ENCODE assay signal across 17 cellular contexts in genomic region chr5:86526811-86527348, GRCh38.
A peak's percentile ranks its signal among the peaks of the same experiment; 100 is the strongest.
DNase-seq lines count a peak whose midpoint lies in the region; ATAC-seq, FAIRE-seq and TF ChIP-seq lines count a peak whose summit lies in the region.
"Had no signal": no experiment of that assay in that cellular context is flagged by ENCODE, and none has a peak within 500 bp of the region (broad histone marks: within the 10 kb centered on the region; RNA-seq: fewer than 3 reads in every experiment).

No MANE protein-coding gene starts in this region.

- no peak for TF ChIP-seq RAD21 in GM12878 (IDR thresholded peaks at IDR 0.05; ENCODE audit: insufficient read depth, low read depth, low read length)

- TF ChIP-seq EP300 in GM12878 (IDR thresholded peaks at IDR 0.05; ENCODE audit: borderline replicate concordance in 1 of 2, control insufficient read depth in 1 of 2, low read depth in 2 of 2, low read length in 2 of 2) = no peak

- DNase-seq in KBM-7 (peak; percentile 9), GM12878 (ENCODE audit: low read depth, low spot score) (no peak), pons (ENCODE audit: low spot score) (no peak), mucosa of descending colon (no peak), SJCRH30 (no peak)
- no peak for DNase-seq in stimulated activated CD4-positive, alpha-beta T cell treated with anti-CD3 and anti-CD28 coated beads, Interleukin-1b, Interleukin-23, amount 100 ng/mL, for 48 hours
- DNase-seq: activated CD4-positive, CD25-positive, alpha-beta regulatory T cell treated with anti-CD3 and anti-CD28 coated beads, Interleukin-2, amount 50 U/mL, for 72 hours; H7; naive B cell; NCI-H1417; PC-9; psoas muscle; SW 1271 had no signal

- no peak overlapping the region for H3K4me2 ChIP-seq in GM12878 (ENCODE audit: control insufficient read depth, insufficient read depth)
- H3K4me2 ChIP-seq: PC-9 had no signal

- H3K27ac ChIP-seq in GM12878 (ENCODE audit: control insufficient read depth, insufficient read depth) (no peak overlapping the region), SJCRH30 (no peak overlapping the region)
- H3K27ac ChIP-seq: PC-9, psoas muscle, suprapubic skin had no signal

- no peak overlapping the region for H2AFZ ChIP-seq in GM12878 (ENCODE audit: control insufficient read depth, low read depth, low read length)
- H2AFZ ChIP-seq: PC-9 had no signal

- no peak overlapping the region for H3K9ac ChIP-seq in GM12878 (ENCODE audit: control insufficient read depth, insufficient read depth, low read length)

- intact Hi-C loops in GM12878 (cut with micrococcal nuclease; ENCODE audit: unreplicated experiment) = no loop called here
- intact Hi-C loops in mucosa of descending colon (cut with DNase I, micrococcal nuclease) = no loop called here

- peak; percentile 58 for ATAC-seq in GM18517 (IDR thresholded peaks at IDR 0.05; ENCODE audit: unreplicated experiment)
- peak; percentile 55 for ATAC-seq in GM21717 (IDR thresholded peaks at IDR 0.05; ENCODE audit: unreplicated experiment)
- ATAC-seq in GM12878 = peak; percentile 63
- ATAC-seq in mucosa of descending colon = no peak
- ATAC-seq: psoas muscle had no signal

- SMC1A ChIA-PET in GM12878 (lab: Charles Lee; ENCODE audit: uncharacterized antibody, unreplicated experiment) = interaction anchor here (1.2 kb wide), 1 partner anchor 24 kb away, joined by 3 read pairs; no protein-coding TSS in a partner anchor

- H3K36me3 ChIP-seq in GM12878 (ENCODE audit: control insufficient read depth in 2 of 2, insufficient read depth in 2 of 2, low read length in 1 of 2) = no peaks in the 10 kb centered on the region
- no peaks in the 10 kb centered on the region for H3K36me3 ChIP-seq in mucosa of descending colon (ENCODE audit: low read depth)
- no peaks in the 10 kb centered on the region for H3K36me3 ChIP-seq in SJCRH30
- H3K36me3 ChIP-seq: suprapubic skin had no signal

- no peak for TF ChIP-seq CTCF in GM12878 (IDR thresholded peaks at IDR 0.05 in 2 of 3, conservative IDR thresholded peaks at IDR 0.05 in 1 of 3; ENCODE audit: control insufficient read depth in 2 of 3, extremely low read depth in 1 of 3, insufficient read depth in 1 of 3, low read depth in 3 of 3, low read length in 3 of 3)
- no peak for TF ChIP-seq CTCF in mucosa of descending colon (IDR thresholded peaks at IDR 0.05)

- RAD21 ChIA-PET in GM12878 (lab: Charles Lee; ENCODE audit: unreplicated experiment) = no interaction called here

- no TSS peak for BruUV-seq in GM12878 (replicated peaks; lab: Mats Ljungman, UMichigan)

- no peaks in the 10 kb centered on the region for H3K9me3 ChIP-seq in GM12878 (replicated peaks; ENCODE audit: control insufficient read depth, insufficient read depth, low read length)
- H3K9me3 ChIP-seq in mucosa of descending colon = no peaks in the 10 kb centered on the region
- no peaks in the 10 kb centered on the region for H3K9me3 ChIP-seq in SJCRH30 (replicated peaks)
- H3K9me3 ChIP-seq: psoas muscle, suprapubic skin had no signal

- no peaks in the 10 kb centered on the region for H4K20me1 ChIP-seq in GM12878 (ENCODE audit: control insufficient read depth, insufficient read depth)

- POLR2A ChIA-PET in GM12878 (lab: Charles Lee) = interaction anchor here (0.5 kb wide), 1 partner anchor 1862 kb away, joined by 3 read pairs; no protein-coding TSS in a partner anchor

- no peaks in the 10 kb centered on the region for H3K4me1 ChIP-seq in GM12878 (ENCODE audit: control insufficient read depth, insufficient read depth, low read length)
- no peaks in the 10 kb centered on the region for H3K4me1 ChIP-seq in mucosa of descending colon (ENCODE audit: low read depth)
- no peaks in the 10 kb centered on the region for H3K4me1 ChIP-seq in SJCRH30
- H3K4me1 ChIP-seq: psoas muscle, suprapubic skin had no signal

- in situ Hi-C loops in KBM-7 (cut with MboI; ENCODE audit: low pct_unique_long_range_greater_than_20kb, low sequenced_read_pairs) = no loop called here
- in situ Hi-C loops in GM12878 (cut with MboI) = no loop called here

- WGBS in GM12878 (ENCODE audit: insufficient coverage, insufficient replicate concordance, low lambda C conversion rate, missing lambda C conversion rate) = 0% methylated on average over 3 of the region's 3 CpGs

- H3K4me3 ChIP-seq in GM12878 (no peak overlapping the region), mucosa of descending colon (no peak overlapping the region), SJCRH30 (no peak overlapping the region)
- H3K4me3 ChIP-seq: PC-9, psoas muscle, suprapubic skin had no signal

- FAIRE-seq in GM12878 (lab: Jason Lieb, UNC) = no peak
- FAIRE-seq: HTR-8/SVneo had no signal

- no peak for TF ChIP-seq POLR2A in GM12878 (IDR thresholded peaks at IDR 0.05; ENCODE audit: low read depth, low read length)

- H3K27me3 ChIP-seq in GM12878 (replicated peaks in 1 of 2; ENCODE audit: control insufficient read depth in 2 of 2, insufficient read depth in 2 of 2, low read length in 1 of 2) (no peaks in the 10 kb centered on the region), SJCRH30 (no peaks in the 10 kb centered on the region)
- H3K27me3 ChIP-seq: suprapubic skin had no signal

- CTCF ChIA-PET in GM12878 (lab: Yijun Ruan, JAX) = no interaction called here

- H3K79me2 ChIP-seq in GM12878 (ENCODE audit: control insufficient read depth, insufficient read depth, low read length) = no peaks in the 10 kb centered on the region

TF ChIP-seq in GM12878, 131 proteins besides CTCF, POLR2A, EP300 and RAD21:
- TF ChIP-seq SMC3 (IDR thresholded peaks at IDR 0.05; ENCODE audit: borderline replicate concordance, low read length) (no peak), IKZF1 (conservative IDR thresholded peaks at IDR 0.05) (no peak), FOXM1 (IDR thresholded peaks at IDR 0.05; ENCODE audit: low read depth, low read length) (no peak)
